In the genomic region with DNA sequence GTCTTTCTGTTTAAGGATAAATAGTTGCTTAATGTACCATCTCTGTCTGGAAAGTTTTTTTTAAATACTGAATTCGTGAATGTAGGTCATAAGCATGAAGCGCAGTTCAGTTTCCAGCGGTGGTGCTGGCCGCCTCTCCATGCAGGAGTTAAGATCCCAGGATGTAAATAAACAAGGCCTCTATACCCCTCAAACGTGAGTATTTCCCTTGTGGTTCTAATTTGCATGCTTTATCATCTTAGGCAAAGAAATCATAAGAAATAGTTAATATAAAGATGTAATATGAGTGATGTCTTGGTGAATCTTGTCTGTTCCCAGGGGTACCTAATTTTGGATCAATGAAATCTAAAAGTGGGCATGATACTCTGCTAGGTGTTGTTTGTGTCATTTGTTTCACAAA, we compare ENCODE assay signal across 10 cellular contexts. TPM values are rescaled to one million over a fixed set of nuclear protein-coding genes. Genes with fewer than 3 reads are reported as not detected.
A peak's percentile ranks its signal among the peaks of the same experiment; 100 is the strongest.
DNase-seq lines count a peak whose midpoint lies in the region; ATAC-seq and TF ChIP-seq lines count a peak whose summit lies in the region.
"Had no signal": no experiment of that assay in that cellular context is flagged by ENCODE, and none has a peak within 500 bp of the region (broad histone marks: within the 10 kb centered on the region; RNA-seq: fewer than 3 reads in every experiment).

No MANE protein-coding gene starts in this region.

- peaks cover 3% of the 10 kb centered on the region for H3K36me3 Mint-ChIP-seq in brain
- peaks cover 20% of the 10 kb centered on the region for H3K36me3 Mint-ChIP-seq in natural killer cell treated with Interleukin-12 subunit alpha and Interleukin-12 subunit beta and Interleukin-15 and Interleukin-18, amount 100 ng/mL, for 72 hours

- no peaks in the 10 kb centered on the region for H3K36me3 ChIP-seq in GM06990 (ENCODE audit: control insufficient read depth, insufficient read depth, low read length)
- peaks cover 34% of the 10 kb centered on the region for H3K36me3 ChIP-seq in MG63
- H3K36me3 ChIP-seq: left ventricle myocardium inferior had no signal

- 0 out of 2 replicates have a peak, but pooled peaks cover 2% of the 10 kb centered on the region for H3K9me3 ChIP-seq in MG63
- H3K9me3 ChIP-seq: left ventricle myocardium inferior had no signal

- H3K27ac Mint-ChIP-seq in brain = peak overlapping the region; percentile 52 to 100 (median 91)
- H3K27ac Mint-ChIP-seq in natural killer cell treated with Interleukin-12 subunit alpha and Interleukin-12 subunit beta and Interleukin-15 and Interleukin-18, amount 100 ng/mL, for 72 hours = peak overlapping the region; percentile 98 to 99

- peaks cover 5% of the 10 kb centered on the region for H3K27me3 Mint-ChIP-seq in brain
- H3K27me3 Mint-ChIP-seq in natural killer cell treated with Interleukin-12 subunit alpha and Interleukin-12 subunit beta and Interleukin-15 and Interleukin-18, amount 100 ng/mL, for 72 hours = no peaks in the 10 kb centered on the region

- H3K9me3 Mint-ChIP-seq in brain = no peaks in the 10 kb centered on the region
- H3K9me3 Mint-ChIP-seq in natural killer cell treated with Interleukin-12 subunit alpha and Interleukin-12 subunit beta and Interleukin-15 and Interleukin-18, amount 100 ng/mL, for 72 hours = no peaks in the 10 kb centered on the region

- in situ Hi-C loops in GM13977 (cut with MboI; ENCODE audit: low pct_unique_long_range_greater_than_20kb, low sequenced_read_pairs, unreplicated experiment) = no loop called here

- TF ChIP-seq CTCF in GM06990 (IDR thresholded peaks at IDR 0.05; ENCODE audit: insufficient read depth, low read length, poor library complexity, severe bottlenecking) = no peak
- TF ChIP-seq CTCF in brain (conservative IDR thresholded peaks at IDR 0.05) = no peak
- no peak for TF ChIP-seq CTCF in GM13977 (IDR thresholded peaks at IDR 0.05; ENCODE audit: extremely low read depth, insufficient read depth, missing control alignments)

- peak overlapping the region; percentile 92 for H3K4me3 ChIP-seq in GM06990 (replicated peaks; ENCODE audit: low read depth, low read length)
- H3K4me3 ChIP-seq in MG63 = peak overlapping the region; percentile 86
- H3K4me3 ChIP-seq: left ventricle myocardium inferior had no signal

- peak overlapping the region; percentile 93 to 99 (median 98) for H3K4me3 Mint-ChIP-seq in brain
- H3K4me3 Mint-ChIP-seq in natural killer cell treated with Interleukin-12 subunit alpha and Interleukin-12 subunit beta and Interleukin-15 and Interleukin-18, amount 100 ng/mL, for 72 hours = peak overlapping the region; percentile 99

- intact Hi-C loops in sciatic nerve (cut with DNase I) = loop anchor here (5.0 kb wide), 1 partner anchor 84 kb away; a partner anchor contains a TSS

- DNase-seq in GM06990 (ENCODE audit: extremely low read depth, insufficient read length) (no peak), MG63 (no peak), NCI-H82 treated with DMSO at 0.1 percent for 48 hours (lab: John Stamatoyannopoulos, UW; ENCODE audit: unreplicated experiment) (no peak), GM13977 (ENCODE audit: low spot score) (no peak), sciatic nerve (ENCODE audit: low spot score) (no peak)
- no peak for DNase-seq in natural killer cell treated with Interleukin-12 subunit alpha and Interleukin-12 subunit beta and Interleukin-15 and Interleukin-18, amount 100 ng/mL, for 72 hours (ENCODE audit: low spot score)
- DNase-seq: anterior cingulate cortex; left ventricle myocardium inferior; stimulated activated CD4-positive, alpha-beta T cell treated with anti-CD3 and anti-CD28 coated beads, Interleukin-1b, Interleukin-23, amount 100 ng/mL, for 48 hours had no signal

- H3K4me1 Mint-ChIP-seq in brain = peaks cover 57% of the 10 kb centered on the region
- H3K4me1 Mint-ChIP-seq in natural killer cell treated with Interleukin-12 subunit alpha and Interleukin-12 subunit beta and Interleukin-15 and Interleukin-18, amount 100 ng/mL, for 72 hours (ENCODE audit: low read depth in 2 of 2) = peaks cover 25 to 54% of the 10 kb centered on the region in 2 donors

- ATAC-seq in natural killer cell treated with Interleukin-12 subunit alpha and Interleukin-12 subunit beta and Interleukin-15 and Interleukin-18, amount 100 ng/mL, for 72 hours = no peak
- ATAC-seq in sciatic nerve = no peak

- H3K27me3 ChIP-seq in GM06990 (replicated peaks; ENCODE audit: control insufficient read depth, insufficient read depth, low read length) = no peaks in the 10 kb centered on the region
- no peaks in the 10 kb centered on the region for H3K27me3 ChIP-seq in MG63

RNA-seq across cellular contexts. Expression of a gene that starts 1.5 kb away (rescaled TPM):
- 43.0 and 67.2 TPM in 2 replicates for total RNA-seq in MG63 (2014; rRNA removed; shearing (Covaris generic); ENCODE audit: low replicate concordance)
- 21.0 TPM for polyA plus RNA-seq in brain (ENCODE audit: insufficient read depth, low read depth, low replicate concordance)
- total RNA-seq in natural killer cell treated with Interleukin-12 subunit alpha and Interleukin-12 subunit beta and Interleukin-15 and Interleukin-18, amount 100 ng/mL, for 72 hours = 10 to 100 TPM; 24.5 to 52.3 TPM
- 1.3 TPM for total RNA-seq in sciatic nerve

RNA-seq across cellular contexts. Expression of a gene that starts 1.6 kb away (rescaled TPM):
- 6.6 and 10.8 TPM in 2 replicates for total RNA-seq in MG63 (2014; rRNA removed; shearing (Covaris generic); ENCODE audit: low replicate concordance)
- 8.6 TPM for polyA plus RNA-seq in brain (ENCODE audit: insufficient read depth, low read depth, low replicate concordance)
- total RNA-seq in natural killer cell treated with Interleukin-12 subunit alpha and Interleukin-12 subunit beta and Interleukin-15 and Interleukin-18, amount 100 ng/mL, for 72 hours = 10 to 100 TPM; 17.5 to 22.3 TPM
- 12.4 TPM for total RNA-seq in sciatic nerve

Comparison
In these comparisons a context has a peak if more than half of its experiments do, and no peak if none do; other contexts are left out.
1. RNA of a gene that starts 1.5 kb away (total RNA-seq): 24.5 to 52.3 TPM in natural killer cell treated with Interleukin-12 subunit alpha and Interleukin-12 subunit beta and Interleukin-15 and Interleukin-18, amount 100 ng/mL, for 72 hours and 43.0 to 67.2 TPM in MG63; 1.3 TPM in sciatic nerve (single experiment); every median in the first group is over 10 times any median in the second.